ENCODE assay signal across 16 cellular contexts in the genomic region with DNA sequence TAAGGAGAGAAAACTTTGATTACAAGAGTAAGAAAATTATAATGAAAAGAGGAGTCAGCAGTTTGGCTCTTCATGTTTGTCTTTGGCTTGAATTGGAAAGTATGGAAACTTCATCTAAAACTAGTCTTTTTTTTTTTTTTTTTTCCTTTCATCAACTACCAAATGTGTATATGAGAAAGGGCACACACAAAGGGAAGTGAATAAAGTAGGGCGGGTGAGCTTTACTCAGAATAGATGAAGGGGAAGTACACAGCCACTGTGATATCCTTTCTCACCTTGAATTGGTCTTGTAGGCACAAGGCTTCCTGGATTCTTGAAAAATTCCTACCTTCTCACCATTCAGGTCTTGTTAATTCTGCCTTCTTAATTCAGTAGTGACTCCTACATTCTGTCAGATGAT.
DNase-seq lines count a peak whose midpoint lies in the region; ATAC-seq and TF ChIP-seq lines count a peak whose summit lies in the region.
"Had no signal": no experiment of that assay in that cellular context is flagged by ENCODE, and none has a peak within 500 bp of the region (broad histone marks: within the 10 kb centered on the region; RNA-seq: fewer than 3 reads in every experiment).

No MANE protein-coding gene starts in this region.

- H3K9me3 Mint-ChIP-seq in naive B cell, result no peaks in the 10 kb centered on the region
- H3K9me3 Mint-ChIP-seq: CD8-positive, alpha-beta T cell; neural progenitor cell had no signal

- in situ Hi-C loops in GM13976 (cut with MboI; ENCODE audit: low sequenced_read_pairs, unreplicated experiment), result no loop called here

- H3K27me3 Mint-ChIP-seq in T-helper 17 cell (peaks cover 2% of the 10 kb centered on the region), naive B cell (no peaks in the 10 kb centered on the region)
- H3K27me3 Mint-ChIP-seq: activated CD4-positive, alpha-beta T cell treated with anti-CD3 and anti-CD28 coated beads, Interleukin-2, amount 10 ng/mL, durations not matched to agents 7 days and 5 days had no signal

- H3K4me1 Mint-ChIP-seq in T-helper 17 cell, result peaks cover 8% of the 10 kb centered on the region
- H3K4me1 Mint-ChIP-seq in naive B cell, result peaks cover 10 to 34% (median 18%) of the 10 kb centered on the region in 3 donors
- H3K4me1 Mint-ChIP-seq: neural progenitor cell had no signal

- H3K4me3 Mint-ChIP-seq in T-helper 17 cell (peak overlapping the region; percentile 39), naive B cell (peak overlapping the region in 2 of 8 donors; percentile 11 to 30)
- H3K4me3 Mint-ChIP-seq: activated CD4-positive, alpha-beta T cell treated with anti-CD3 and anti-CD28 coated beads, Interleukin-2, amount 10 ng/mL, durations not matched to agents 7 days and 5 days; CD8-positive, alpha-beta T cell; neural progenitor cell had no signal

- TF ChIP-seq CTCF in GM13976 (IDR thresholded peaks at IDR 0.05; ENCODE audit: borderline replicate concordance, control extremely low read depth, extremely low read depth, insufficient read depth, missing control alignments), result no peak

- peak; percentile 23 for DNase-seq in GM13976 (ENCODE audit: low spot score)
- DNase-seq in T-helper 17 cell, result no peak
- no peak for DNase-seq in naive B cell
- DNase-seq in activated CD8-positive, alpha-beta memory T cell treated with anti-CD3 and anti-CD28 coated beads, Interleukin-2, amount 50 U/mL, for 48 hours, result no peak
- no peak for DNase-seq in NCI-H1930 (lab: John Stamatoyannopoulos, UW)
- no peak for DNase-seq in NCI-H446 treated with DMSO at 0.1 percent for 48 hours (lab: John Stamatoyannopoulos, UW)
- DNase-seq: activated CD4-positive, alpha-beta T cell treated with anti-CD3 and anti-CD28 coated beads, Interleukin-2, amount 10 ng/mL, durations not matched to agents 7 days and 5 days; CD8-positive, alpha-beta T cell; DMS53; Kasumi-1; left ventricle myocardium superior; mucosa of descending colon; NCI-H524 treated with DMSO at 0.1 percent for 48 hours; thyroid gland had no signal

- peaks cover 3% of the 10 kb centered on the region for H3K36me3 Mint-ChIP-seq in T-helper 17 cell (ENCODE audit: low read depth)
- H3K36me3 Mint-ChIP-seq in naive B cell, result no peaks in the 10 kb centered on the region
- H3K36me3 Mint-ChIP-seq: CD8-positive, alpha-beta T cell; neural progenitor cell had no signal

- H3K27ac Mint-ChIP-seq in T-helper 17 cell, result no peak overlapping the region
- no peak overlapping the region for H3K27ac Mint-ChIP-seq in naive B cell
- H3K27ac Mint-ChIP-seq: activated CD4-positive, alpha-beta T cell treated with anti-CD3 and anti-CD28 coated beads, Interleukin-2, amount 10 ng/mL, durations not matched to agents 7 days and 5 days; CD8-positive, alpha-beta T cell; neural progenitor cell had no signal

- H3K9me3 ChIP-seq in T-helper 17 cell (ENCODE audit: control insufficient read depth, low read length, poor library complexity, severe bottlenecking), result no peaks in the 10 kb centered on the region
- H3K9me3 ChIP-seq: mucosa of descending colon, thyroid gland had no signal

- ATAC-seq in GM21723 (IDR thresholded peaks at IDR 0.05; ENCODE audit: unreplicated experiment), result peak; percentile 61
- no peak for ATAC-seq in T-helper 17 cell
- peak; percentile 72 to 95 for ATAC-seq in naive B cell (ENCODE audit: low read depth in 2 of 2)
- ATAC-seq: CD8-positive, alpha-beta T cell; left ventricle myocardium superior; mucosa of descending colon had no signal
